In genomic region chr2:49780949-49781348, GRCh38 we compare ENCODE assay signal across 10 cellular contexts.
"Had no signal": no experiment of that assay in that cellular context is flagged by ENCODE, and none has a peak within 500 bp of the region (broad histone marks: within the 10 kb centered on the region; RNA-seq: fewer than 3 reads in every experiment).

No MANE protein-coding gene starts in this region.

- H3K27ac ChIP-seq: GM23248 had no signal

- ATAC-seq: HCT116 had no signal

- H3K9me3 Mint-ChIP-seq: H9 had no signal

- DNase-seq: GM23248, GOT3, H7, H9, HCEC 1CT, HFFc6 had no signal

- H3K4me3 Mint-ChIP-seq: H9, HFFc6 had no signal

- H2AFZ ChIP-seq: GM23248 had no signal

- H3K36me3 ChIP-seq: HAP-1 had no signal

- FAIRE-seq: H1, H54 had no signal

- H3K9ac ChIP-seq: GM23248 had no signal

- H3K9me3 ChIP-seq: HAP-1 had no signal

- H3K4me3 ChIP-seq: GM23248, HAP-1 had no signal

- H3K4me1 Mint-ChIP-seq: H9 had no signal

- H3K4me1 ChIP-seq: HAP-1 had no signal

- H3K27ac Mint-ChIP-seq: HFFc6 had no signal
